In genomic region chr19:33125929-33126388, GRCh38 we compare ENCODE assay signal across 8 cellular contexts. TPM values are rescaled to one million over a fixed set of nuclear protein-coding genes. Genes with fewer than 3 reads are reported as not detected.
DNase-seq lines count a peak whose midpoint lies in the region; ATAC-seq, FAIRE-seq and TF ChIP-seq lines count a peak whose summit lies in the region.

No MANE protein-coding gene starts in this region.

- H3K4me1 Mint-ChIP-seq in activated T-cell treated with anti-CD3 and anti-CD28 coated beads, Interleukin-2, amount 50 U/mL, for 72 hours (ENCODE audit: low read depth), result peaks cover 7% of the 10 kb centered on the region

- H3K4me1 ChIP-seq in osteoblast (ENCODE audit: insufficient read depth, low read length), result no peaks in the 10 kb centered on the region
- no peaks in the 10 kb centered on the region for H3K4me1 ChIP-seq in upper lobe of right lung

- TF ChIP-seq EP300 in Ishikawa (IDR thresholded peaks at IDR 0.05; ENCODE audit: borderline replicate concordance), result no peak

- H3K79me2 ChIP-seq in osteoblast (ENCODE audit: insufficient read depth, low read length), result no peaks in the 10 kb centered on the region

- peak; percentile 24 for DNase-seq in RCC 7860 (ENCODE audit: low spot score)
- DNase-seq in activated T-cell treated with anti-CD3 and anti-CD28 coated beads, Interleukin-2, amount 50 U/mL, for 72 hours, result peak; percentile 51 to 58
- peak; percentile 56 for DNase-seq in fibroblast of the conjunctiva (ENCODE audit: low read depth)
- DNase-seq in osteoblast (ENCODE audit: insufficient read length, low spot score, missing footprints), result peak; percentile 93
- DNase-seq in upper lobe of right lung, result peak; percentile 64

- H3K9me3 Mint-ChIP-seq in activated T-cell treated with anti-CD3 and anti-CD28 coated beads, Interleukin-2, amount 50 U/mL, for 72 hours, result no peaks in the 10 kb centered on the region

- no peak overlapping the region for H3K4me3 Mint-ChIP-seq in activated T-cell treated with anti-CD3 and anti-CD28 coated beads, Interleukin-2, amount 50 U/mL, for 72 hours

- H3K4me3 ChIP-seq in osteoblast (ENCODE audit: insufficient read depth, low read length), result peak overlapping the region; percentile 38
- H3K4me3 ChIP-seq in upper lobe of right lung, result no peak overlapping the region

- H3K4me2 ChIP-seq in osteoblast (ENCODE audit: insufficient read depth, low read length), result peak overlapping the region; percentile 74

- no peak overlapping the region for H3K27ac Mint-ChIP-seq in activated T-cell treated with anti-CD3 and anti-CD28 coated beads, Interleukin-2, amount 50 U/mL, for 72 hours

- no peaks in the 10 kb centered on the region for H4K20me1 ChIP-seq in osteoblast (ENCODE audit: insufficient read depth, low read length)

- no peaks in the 10 kb centered on the region for H3K27me3 ChIP-seq in osteoblast (ENCODE audit: insufficient read depth, low read length)
- no peaks in the 10 kb centered on the region for H3K27me3 ChIP-seq in upper lobe of right lung

- no peaks in the 10 kb centered on the region for H3K27me3 Mint-ChIP-seq in activated T-cell treated with anti-CD3 and anti-CD28 coated beads, Interleukin-2, amount 50 U/mL, for 72 hours (ENCODE audit: low read depth)

- no peak for FAIRE-seq in RCC 7860 (lab: Jason Lieb, UNC)

- peaks cover 11% of the 10 kb centered on the region for H3K36me3 ChIP-seq in osteoblast (ENCODE audit: insufficient read depth, low read length)
- H3K36me3 ChIP-seq in upper lobe of right lung, result peaks cover 67% of the 10 kb centered on the region

- TF ChIP-seq CTCF in GM12801 (IDR thresholded peaks at IDR 0.05; ENCODE audit: extremely low read depth, insufficient read length) (peak; percentile 57), osteoblast (IDR thresholded peaks at IDR 0.05; ENCODE audit: extremely low read depth, low read depth, low read length) (peak; percentile 87), upper lobe of right lung (IDR thresholded peaks at IDR 0.05) (peak; percentile 82)

- peaks cover 4 to 15% of the 10 kb centered on the region in 2 donors for H3K36me3 Mint-ChIP-seq in activated T-cell treated with anti-CD3 and anti-CD28 coated beads, Interleukin-2, amount 50 U/mL, for 72 hours (ENCODE audit: insufficient read depth in 2 of 2)

- intact Hi-C loops in upper lobe of right lung (cut with DNase I), result no loop called here

- peak; percentile 72 to 77 for ATAC-seq in activated T-cell treated with anti-CD3 and anti-CD28 coated beads, Interleukin-2, amount 50 U/mL, for 72 hours (replicated peaks in 1 of 2)
- ATAC-seq in upper lobe of right lung, result peak; percentile 91
- ATAC-seq in GM21515 (IDR thresholded peaks at IDR 0.05; ENCODE audit: unreplicated experiment), result no peak

- no peak overlapping the region for H3K27ac ChIP-seq in osteoblast (ENCODE audit: low read depth, low read length)
- no peak overlapping the region for H3K27ac ChIP-seq in upper lobe of right lung

- H3K9me3 ChIP-seq in osteoblast (ENCODE audit: low read depth, low read length) (no peaks in the 10 kb centered on the region), upper lobe of right lung (no peaks in the 10 kb centered on the region)

- peak; percentile 66 for TF ChIP-seq RAD21 in Ishikawa (IDR thresholded peaks at IDR 0.05; ENCODE audit: low read depth)

- H2AFZ ChIP-seq in osteoblast (ENCODE audit: low read length), result peak overlapping the region; percentile 82

TF ChIP-seq in Ishikawa, 13 proteins besides CTCF, POLR2A, EP300 and RAD21:
- TF ChIP-seq REST (IDR thresholded peaks at IDR 0.05; ENCODE audit: low read depth), result no peak
- no peak for TF ChIP-seq TCF12 (IDR thresholded peaks at IDR 0.05; ENCODE audit: low read depth)
- TF ChIP-seq MAX (IDR thresholded peaks at IDR 0.05), result no peak
- no peak for TF ChIP-seq NFIC (IDR thresholded peaks at IDR 0.05)
- TF ChIP-seq FOXM1 (IDR thresholded peaks at IDR 0.05; ENCODE audit: borderline replicate concordance, low read depth), result no peak
- no peak for TF ChIP-seq CEBPB (IDR thresholded peaks at IDR 0.05)
- no peak for TF ChIP-seq TAF1 (IDR thresholded peaks at IDR 0.05; ENCODE audit: low read depth)
- TF ChIP-seq ZBTB7A (IDR thresholded peaks at IDR 0.05; ENCODE audit: low read depth), result no peak
- TF ChIP-seq EGR1 (IDR thresholded peaks at IDR 0.05), result no peak
- no peak for TF ChIP-seq USF1 (IDR thresholded peaks at IDR 0.05)
TF ChIP-seq in Ishikawa: peak in this region for 0.

RNA-seq across cellular contexts. Expression of gene WDR88, which starts 6.0 kb away (rescaled TPM):
- total RNA-seq in activated T-cell treated with anti-CD3 and anti-CD28 coated beads, Interleukin-2, amount 50 U/mL, for 72 hours, result not detected
- total RNA-seq in osteoblast (not detected in 2 replicates), upper lobe of right lung (not detected)

RNA-seq across cellular contexts. Expression of gene GPATCH1, which starts 45.0 kb away (rescaled TPM):
- total RNA-seq in activated T-cell treated with anti-CD3 and anti-CD28 coated beads, Interleukin-2, amount 50 U/mL, for 72 hours, result 10 to 100 TPM; 11.6 to 18.9 TPM
- total RNA-seq in osteoblast (5.6 and 6.2 TPM in 2 replicates), upper lobe of right lung (7.0 TPM)

Comparison
In these comparisons a context has a peak if more than half of its experiments do, and no peak if none do; other contexts are left out.
1. DNase-seq: peak in every context shown above with its lines; median percentile 93 in osteoblast; 64 in upper lobe of right lung; 56 in fibroblast of the conjunctiva; 54 in activated T-cell treated with anti-CD3 and anti-CD28 coated beads, Interleukin-2, amount 50 U/mL, for 72 hours; 24 in RCC 7860.